ENCODE assay signal across 13 cellular contexts in the genomic region with DNA sequence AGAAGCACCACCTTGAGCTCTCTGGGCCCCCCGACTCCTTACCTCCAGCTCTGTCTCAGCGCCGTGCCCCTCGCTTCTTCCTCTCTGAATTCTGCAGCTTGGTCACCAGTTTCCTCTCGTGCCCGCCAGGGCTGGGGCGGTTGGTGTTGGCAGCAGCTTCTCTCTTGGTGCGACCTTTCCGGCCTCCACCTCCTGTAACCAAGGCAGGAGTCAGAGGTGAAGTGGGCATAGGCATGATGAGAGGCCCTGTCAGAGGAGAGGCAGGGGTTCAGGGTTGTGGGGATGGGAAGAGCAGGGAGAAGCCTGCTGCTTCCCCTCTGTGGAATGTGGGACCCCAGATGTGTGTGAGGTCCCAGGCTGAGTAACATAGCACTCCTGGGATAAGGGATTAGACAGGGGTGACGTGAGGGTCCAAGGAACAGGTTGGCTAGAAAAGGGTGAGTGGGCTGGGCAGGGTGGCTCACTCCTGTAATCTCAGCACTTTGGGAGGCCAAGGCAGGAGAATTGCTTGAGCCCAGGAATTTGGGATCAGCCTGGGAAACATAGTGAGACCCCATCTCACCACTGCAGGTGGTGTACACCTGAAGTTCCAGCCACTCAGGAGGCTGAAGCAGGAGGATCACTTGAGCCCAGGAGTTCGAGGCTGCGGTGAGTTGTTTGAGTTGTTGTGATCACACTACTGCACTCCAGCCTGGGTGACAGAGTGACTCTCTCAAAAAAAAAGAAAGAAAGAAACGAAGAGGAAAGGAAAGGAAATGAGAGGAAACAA. TPM values are rescaled to one million over a fixed set of nuclear protein-coding genes. Genes with fewer than 3 reads are reported as not detected.
DNase-seq lines count a peak whose midpoint lies in the region; ATAC-seq and TF ChIP-seq lines count a peak whose summit lies in the region.
"Had no signal": no experiment of that assay in that cellular context is flagged by ENCODE, and none has a peak within 500 bp of the region (broad histone marks: within the 10 kb centered on the region; RNA-seq: fewer than 3 reads in every experiment).

No MANE protein-coding gene starts in this region.

- H2BK12ac ChIP-seq in trophoblast cell (ENCODE audit: low read length), result no peak overlapping the region

- no peak for DNase-seq in foreskin fibroblast
- no peak for DNase-seq in trophoblast cell
- DNase-seq in dermis blood vessel endothelial cell, result no peak
- DNase-seq in NCI-H510A treated with DMSO at 0.1 percent for 48 hours (lab: John Stamatoyannopoulos, UW), result no peak
- DNase-seq in RKO (ENCODE audit: low spot score), result no peak
- DNase-seq: effector memory CD8-positive, alpha-beta T cell; NCI-H2081 treated with DMSO at 0.1 percent for 48 hours had no signal

- H3K23ac ChIP-seq in trophoblast cell (ENCODE audit: low read length), result no peak overlapping the region

- H3K27ac ChIP-seq in ACC112 (ENCODE audit: low read depth, low read length), result peak overlapping the region; percentile 43
- H3K27ac ChIP-seq in trophoblast cell (ENCODE audit: low read depth, low read length), result no peak overlapping the region
- H3K27ac ChIP-seq: SK-N-MC had no signal

- peaks cover 10% of the 10 kb centered on the region for H3K79me1 ChIP-seq in trophoblast cell (ENCODE audit: low read length)

- no peak overlapping the region for H3K14ac ChIP-seq in trophoblast cell (ENCODE audit: low read length)

- no peak overlapping the region for H2AK5ac ChIP-seq in trophoblast cell (ENCODE audit: low read length)

- no peak overlapping the region for H2BK120ac ChIP-seq in trophoblast cell (ENCODE audit: insufficient read depth, low read length, poor library complexity)

- no peak overlapping the region for H4K12ac ChIP-seq in trophoblast cell (ENCODE audit: low read depth, low read length)

- peaks cover 16% of the 10 kb centered on the region for H3K79me2 ChIP-seq in ACC112 (ENCODE audit: control insufficient read depth, insufficient read depth, low read length, unreplicated experiment)
- no peaks in the 10 kb centered on the region for H3K79me2 ChIP-seq in trophoblast cell (ENCODE audit: control insufficient read depth, insufficient read depth, low read length, poor library complexity)

- no peak overlapping the region for H2BK5ac ChIP-seq in trophoblast cell (ENCODE audit: low read depth, low read length, poor library complexity)

- TF ChIP-seq CTCF in WI38 (IDR thresholded peaks at IDR 0.05; ENCODE audit: low read depth, low read length) (no peak), foreskin fibroblast (IDR thresholded peaks at IDR 0.05; ENCODE audit: low read depth, low read length) (no peak)

- H3K4me2 ChIP-seq in trophoblast cell (ENCODE audit: low read length), result no peak overlapping the region

- no CpG with 5 or more reads among the region's 13 CpGs for WGBS in trophoblast cell (ENCODE audit: extremely low coverage, insufficient coverage, insufficient read length)

- ATAC-seq in GM18868 (IDR thresholded peaks at IDR 0.05; ENCODE audit: unreplicated experiment), result no peak
- ATAC-seq: effector memory CD8-positive, alpha-beta T cell had no signal

- peak overlapping the region; percentile 44 for H2AFZ ChIP-seq in ACC112 (ENCODE audit: low read length, unreplicated experiment)
- H2AFZ ChIP-seq in trophoblast cell (ENCODE audit: insufficient read depth, low read length, poor library complexity), result no peak overlapping the region

- H3K9me3 ChIP-seq in trophoblast cell (ENCODE audit: insufficient read depth, low read depth, low read length), result peaks cover 3% of the 10 kb centered on the region

- H3K18ac ChIP-seq in trophoblast cell (ENCODE audit: low read length), result no peak overlapping the region

- no peak overlapping the region for H3K4ac ChIP-seq in trophoblast cell (ENCODE audit: low read depth, low read length)

- no peak overlapping the region for H4K8ac ChIP-seq in trophoblast cell (ENCODE audit: low read depth, low read length)

- no peaks in the 10 kb centered on the region for H3K27me3 ChIP-seq in ACC112 (ENCODE audit: insufficient read depth, low read length)
- H3K27me3 ChIP-seq in trophoblast cell (ENCODE audit: insufficient read depth, low read length), result no peaks in the 10 kb centered on the region

- peak overlapping the region; percentile 52 for H4K91ac ChIP-seq in trophoblast cell (ENCODE audit: low read depth, low read length)

- H3K4me3 ChIP-seq in ACC112 (ENCODE audit: low read depth, low read length) (peak overlapping the region; percentile 77), WI38 (ENCODE audit: low read depth, low read length) (peak overlapping the region; percentile 71), foreskin fibroblast (ENCODE audit: low read depth in 1 of 2, low read length in 2 of 2) (peak overlapping the region; percentile 56 to 73), trophoblast cell (ENCODE audit: low read depth, low read length) (no peak overlapping the region)
- H3K4me3 ChIP-seq: SK-N-MC had no signal

- H3K4me1 ChIP-seq in ACC112 (ENCODE audit: control insufficient read depth, insufficient read depth, low read length, unreplicated experiment) (peaks cover 18% of the 10 kb centered on the region), trophoblast cell (ENCODE audit: control insufficient read depth in 1 of 2, insufficient read depth in 2 of 2, low read length in 2 of 2) (no peaks in the 10 kb centered on the region)

- H3K9ac ChIP-seq in trophoblast cell (ENCODE audit: low read length), result no peak overlapping the region

- H3K36me3 ChIP-seq in ACC112 (ENCODE audit: insufficient read depth, low read length), result peaks cover 5% of the 10 kb centered on the region; the same call in 1 of the 2 replicates
- no peaks in the 10 kb centered on the region for H3K36me3 ChIP-seq in trophoblast cell (ENCODE audit: control insufficient read depth in 1 of 2, insufficient read depth in 2 of 2, low read length in 2 of 2)

RNA-seq across cellular contexts. Expression of a gene that starts 0.6 kb away (rescaled TPM):
- polyA plus RNA-seq in trophoblast cell (2013), result 36.2 and 40.7 TPM in 2 replicates
- total RNA-seq in dermis blood vessel endothelial cell, result 3.8 and 4.9 TPM in 2 replicates
- total RNA-seq: activated CD8-positive, alpha-beta memory T cell treated with anti-CD3 and anti-CD28 coated beads for 36 hours had no signal

RNA-seq across cellular contexts. Expression of a gene that starts 15.6 kb away (rescaled TPM):
- polyA plus RNA-seq in trophoblast cell (2013), result 15.3 and 15.9 TPM in 2 replicates
- total RNA-seq in dermis blood vessel endothelial cell, result 8.7 and 10.0 TPM in 2 replicates

RNA-seq across cellular contexts. Expression of a gene that starts 31.5 kb away (rescaled TPM):
- 0.41 and 0.61 TPM in 2 replicates for polyA plus RNA-seq in trophoblast cell (2013)
- not detected in 2 replicates for total RNA-seq in dermis blood vessel endothelial cell
- total RNA-seq: activated CD8-positive, alpha-beta memory T cell treated with anti-CD3 and anti-CD28 coated beads for 36 hours; mononuclear cell had no signal

RNA-seq across cellular contexts. Expression of a gene that starts 43.7 kb away (rescaled TPM):
- 1.4 and 1.5 TPM in 2 replicates for polyA plus RNA-seq in trophoblast cell (2013)
- under 0.01 and 0.05 TPM in 2 replicates for total RNA-seq in dermis blood vessel endothelial cell

RNA-seq across cellular contexts. Expression of a gene that starts 46.3 kb away (rescaled TPM):
- polyA plus RNA-seq in trophoblast cell (2013), result 40.6 and 43.8 TPM in 2 replicates
- 20.1 and 29.2 TPM in 2 replicates for total RNA-seq in dermis blood vessel endothelial cell
